ENCODE assay signal across 1 cellular context in genomic region chr20:47127986-47128385, GRCh38.
TF ChIP-seq lines count a peak whose summit lies in the region.

No MANE protein-coding gene starts in this region.

TF ChIP-seq in GM23338, 12 proteins besides CTCF, POLR2A, EP300 and RAD21 (continued from another document):
- no peak for TF ChIP-seq ZNF462 (CRISPR knock-in tag; IDR thresholded peaks at IDR 0.05)
- TF ChIP-seq STAT1 (IDR thresholded peaks at IDR 0.05; ENCODE audit: unreplicated experiment): no peak
- TF ChIP-seq EZH2phosphoT487 (IDR thresholded peaks at IDR 0.05; ENCODE audit: unreplicated experiment): no peak
- TF ChIP-seq REST (IDR thresholded peaks at IDR 0.05; ENCODE audit: unreplicated experiment): no peak
